Comparison of ENCODE assay signal across 12 cellular contexts in genomic region chr12:84507914-84508313, GRCh38.
DNase-seq lines count a peak whose midpoint lies in the region; ATAC-seq and TF ChIP-seq lines count a peak whose summit lies in the region.
"Had no signal": no experiment of that assay in that cellular context is flagged by ENCODE, and none has a peak within 500 bp of the region (broad histone marks: within the 10 kb centered on the region; RNA-seq: fewer than 3 reads in every experiment).

No MANE protein-coding gene starts in this region.

- no peaks in the 10 kb centered on the region for H3K9me3 ChIP-seq in testis
- H3K9me3 ChIP-seq: colonic mucosa had no signal

- no peaks in the 10 kb centered on the region for H3K4me1 ChIP-seq in testis
- H3K4me1 ChIP-seq: colonic mucosa had no signal

- H3K27ac ChIP-seq in RWPE1: peak overlapping the region; percentile 66
- no peak overlapping the region for H3K27ac ChIP-seq in testis
- H3K27ac ChIP-seq: colonic mucosa had no signal

- peaks cover 12% of the 10 kb centered on the region for H3K4me1 Mint-ChIP-seq in glutamatergic neuron (ENCODE audit: low read depth, unreplicated experiment)
- H3K4me1 Mint-ChIP-seq in activated CD4-positive, alpha-beta T cell treated with anti-CD3 and anti-CD28 coated beads, Interleukin-2, amount 10 ng/mL, durations not matched to agents 7 days and 5 days: no peaks in the 10 kb centered on the region
- no peaks in the 10 kb centered on the region for H3K4me1 Mint-ChIP-seq in activated T-cell treated with anti-CD3 and anti-CD28 coated beads, Interleukin-2, amount 50 U/mL, for 24 hours (ENCODE audit: low read depth)

- TF ChIP-seq CTCF in RWPE1 (conservative IDR thresholded peaks at IDR 0.05; ENCODE audit: low read depth): no peak
- no peak for TF ChIP-seq CTCF in glutamatergic neuron (IDR thresholded peaks at IDR 0.05; ENCODE audit: partially characterized antibody, unreplicated experiment)
- TF ChIP-seq CTCF in testis (IDR thresholded peaks at IDR 0.05): no peak

- H3K4me3 ChIP-seq in testis: no peak overlapping the region
- H3K4me3 ChIP-seq: colonic mucosa had no signal

- H3K36me3 Mint-ChIP-seq in glutamatergic neuron (ENCODE audit: unreplicated experiment): no peaks in the 10 kb centered on the region
- H3K36me3 Mint-ChIP-seq in activated CD4-positive, alpha-beta T cell treated with anti-CD3 and anti-CD28 coated beads, Interleukin-2, amount 10 ng/mL, durations not matched to agents 7 days and 5 days (ENCODE audit: low read depth): no peaks in the 10 kb centered on the region
- no peaks in the 10 kb centered on the region for H3K36me3 Mint-ChIP-seq in activated T-cell treated with anti-CD3 and anti-CD28 coated beads, Interleukin-2, amount 50 U/mL, for 24 hours (ENCODE audit: low read depth)
- H3K36me3 Mint-ChIP-seq: activated naive CD8-positive, alpha-beta T cell; stimulated activated naive B cell treated with anti-CD40 and anti-IgM and Interleukin-4, amounts not matched to agents 10 μg/mL and 1 μg/mL and 100 μg/mL, for 72 hours had no signal

- DNase-seq in Right ventricle myocardium inferior (ENCODE audit: missing footprints): peak; percentile 60
- no peak for DNase-seq in cardiac septum (ENCODE audit: low spot score)
- no peak for DNase-seq in RWPE1 (ENCODE audit: low spot score)
- no peak for DNase-seq in glutamatergic neuron
- peak; percentile 16 for DNase-seq in testis
- no peak for DNase-seq in activated CD4-positive, alpha-beta T cell treated with anti-CD3 and anti-CD28 coated beads, Interleukin-2, amount 10 ng/mL, durations not matched to agents 7 days and 5 days
- DNase-seq in activated CD8-positive, alpha-beta memory T cell treated with anti-CD3 and anti-CD28 coated beads for 24 hours: no peak
- no peak for DNase-seq in activated T-cell treated with anti-CD3 and anti-CD28 coated beads, Interleukin-2, amount 50 U/mL, for 24 hours
- DNase-seq: stimulated activated CD4-positive, alpha-beta T cell treated with anti-CD3 and anti-CD28 coated beads, Interleukin-4, amount 100 ng/mL, for 24 hours; stimulated activated naive B cell treated with anti-CD40 and anti-IgM and Interleukin-4, amounts not matched to agents 10 μg/mL and 1 μg/mL and 100 μg/mL, for 72 hours had no signal

- WGBS in testis, 2 donors: 34 to 48% methylated on average over 3 of the region's 3 CpGs

- H3K27ac Mint-ChIP-seq in glutamatergic neuron (ENCODE audit: unreplicated experiment): peak overlapping the region; percentile 13
- no peak overlapping the region for H3K27ac Mint-ChIP-seq in activated CD4-positive, alpha-beta T cell treated with anti-CD3 and anti-CD28 coated beads, Interleukin-2, amount 10 ng/mL, durations not matched to agents 7 days and 5 days
- H3K27ac Mint-ChIP-seq in activated T-cell treated with anti-CD3 and anti-CD28 coated beads, Interleukin-2, amount 50 U/mL, for 24 hours: no peak overlapping the region
- H3K27ac Mint-ChIP-seq: activated naive CD8-positive, alpha-beta T cell; stimulated activated naive B cell treated with anti-CD40 and anti-IgM and Interleukin-4, amounts not matched to agents 10 μg/mL and 1 μg/mL and 100 μg/mL, for 72 hours had no signal

- intact Hi-C loops in Right ventricle myocardium inferior (cut with DNase I) (loop anchor here (5.0 kb wide), 1 partner anchor 1981 kb away; no protein-coding TSS in a partner anchor), cardiac septum (cut with DNase I) (no loop called here), testis (cut with DNase I; ENCODE audit: low total_unique reads) (no loop called here)

- CTCF ChIA-PET in RWPE1 (lab: Yijun Ruan, JAX): interaction anchor here (0.6 kb wide), 1 partner anchor 1985 kb away, joined by 4 read pairs; no protein-coding TSS in a partner anchor
- CTCF ChIA-PET in activated CD4-positive, alpha-beta T cell treated with anti-CD3 and anti-CD28 coated beads, Interleukin-2, amount 10 ng/mL, durations not matched to agents 7 days and 5 days (lab: Charles Lee): no interaction called here

- H3K27me3 Mint-ChIP-seq in glutamatergic neuron (ENCODE audit: unreplicated experiment): peaks cover 3% of the 10 kb centered on the region
- H3K27me3 Mint-ChIP-seq in activated CD4-positive, alpha-beta T cell treated with anti-CD3 and anti-CD28 coated beads, Interleukin-2, amount 10 ng/mL, durations not matched to agents 7 days and 5 days: no peaks in the 10 kb centered on the region
- no peaks in the 10 kb centered on the region for H3K27me3 Mint-ChIP-seq in activated T-cell treated with anti-CD3 and anti-CD28 coated beads, Interleukin-2, amount 50 U/mL, for 24 hours
- H3K27me3 Mint-ChIP-seq: activated naive CD8-positive, alpha-beta T cell; stimulated activated naive B cell treated with anti-CD40 and anti-IgM and Interleukin-4, amounts not matched to agents 10 μg/mL and 1 μg/mL and 100 μg/mL, for 72 hours had no signal

- TF ChIP-seq POLR2A in testis (IDR thresholded peaks at IDR 0.05): no peak

- H3K27me3 ChIP-seq in testis: no peaks in the 10 kb centered on the region
- H3K27me3 ChIP-seq: colonic mucosa had no signal

- POLR2A ChIA-PET in RWPE1 (lab: Yijun Ruan, JAX; ENCODE audit: low non-redundant PET): no interaction called here
- POLR2A ChIA-PET in activated CD4-positive, alpha-beta T cell treated with anti-CD3 and anti-CD28 coated beads, Interleukin-2, amount 10 ng/mL, durations not matched to agents 7 days and 5 days (lab: Charles Lee): no interaction called here

- ATAC-seq in Right ventricle myocardium inferior: peak; percentile 64

- peaks cover 1% of the 10 kb centered on the region for H3K9me3 Mint-ChIP-seq in glutamatergic neuron (ENCODE audit: unreplicated experiment)
- no peaks in the 10 kb centered on the region for H3K9me3 Mint-ChIP-seq in activated CD4-positive, alpha-beta T cell treated with anti-CD3 and anti-CD28 coated beads, Interleukin-2, amount 10 ng/mL, durations not matched to agents 7 days and 5 days
- no peaks in the 10 kb centered on the region for H3K9me3 Mint-ChIP-seq in activated T-cell treated with anti-CD3 and anti-CD28 coated beads, Interleukin-2, amount 50 U/mL, for 24 hours
- H3K9me3 Mint-ChIP-seq: stimulated activated naive B cell treated with anti-CD40 and anti-IgM and Interleukin-4, amounts not matched to agents 10 μg/mL and 1 μg/mL and 100 μg/mL, for 72 hours had no signal

- H3K36me3 ChIP-seq in testis (ENCODE audit: low read depth, missing control alignments): no peaks in the 10 kb centered on the region
- H3K36me3 ChIP-seq: colonic mucosa had no signal

- no peak overlapping the region for H3K4me3 Mint-ChIP-seq in glutamatergic neuron (ENCODE audit: unreplicated experiment)
- H3K4me3 Mint-ChIP-seq in activated CD4-positive, alpha-beta T cell treated with anti-CD3 and anti-CD28 coated beads, Interleukin-2, amount 10 ng/mL, durations not matched to agents 7 days and 5 days: no peak overlapping the region
- H3K4me3 Mint-ChIP-seq in activated T-cell treated with anti-CD3 and anti-CD28 coated beads, Interleukin-2, amount 50 U/mL, for 24 hours: no peak overlapping the region
- H3K4me3 Mint-ChIP-seq: activated naive CD8-positive, alpha-beta T cell; stimulated activated naive B cell treated with anti-CD40 and anti-IgM and Interleukin-4, amounts not matched to agents 10 μg/mL and 1 μg/mL and 100 μg/mL, for 72 hours had no signal

Comparison
In these comparisons a context has a peak if more than half of its experiments do, and no peak if none do; other contexts are left out.
1. DNase-seq: peak in Right ventricle myocardium inferior (single experiment) and testis (single experiment); none in cardiac septum (single experiment), RWPE1 (single experiment), glutamatergic neuron (single experiment), activated CD4-positive, alpha-beta T cell treated with anti-CD3 and anti-CD28 coated beads, Interleukin-2, amount 10 ng/mL, durations not matched to agents 7 days and 5 days (single experiment), activated CD8-positive, alpha-beta memory T cell treated with anti-CD3 and anti-CD28 coated beads for 24 hours (single experiment) and activated T-cell treated with anti-CD3 and anti-CD28 coated beads, Interleukin-2, amount 50 U/mL, for 24 hours (single experiment).